In genomic region chr3:190811775-190812480, GRCh38 we compare ENCODE assay signal across 8 cellular contexts. TPM values are rescaled to one million over a fixed set of nuclear protein-coding genes. Genes with fewer than 3 reads are reported as not detected.
A peak's percentile ranks its signal among the peaks of the same experiment; 100 is the strongest.
DNase-seq lines count a peak whose midpoint lies in the region; ATAC-seq and TF ChIP-seq lines count a peak whose summit lies in the region.

No MANE protein-coding gene starts in this region.

- H3K27me3 ChIP-seq in fibroblast of lung (ENCODE audit: control insufficient read depth, insufficient read depth, low read length), result no peaks in the 10 kb centered on the region
- no peaks in the 10 kb centered on the region for H3K27me3 ChIP-seq in parathyroid adenoma (ENCODE audit: control insufficient read depth, insufficient read depth, low read length)
- H3K27me3 ChIP-seq in tibial artery, result no peaks in the 10 kb centered on the region
- no peaks in the 10 kb centered on the region for H3K27me3 ChIP-seq in suprapubic skin

- no peaks in the 10 kb centered on the region for H3K79me2 ChIP-seq in fibroblast of lung (ENCODE audit: control insufficient read depth, insufficient read depth, low read length)
- no peaks in the 10 kb centered on the region for H3K79me2 ChIP-seq in parathyroid adenoma

- in situ Hi-C loops in G401 (cut with HindIII; ENCODE audit: low sequenced_read_pairs), result no loop called here
- in situ Hi-C loops in KBM-7 (cut with MboI; ENCODE audit: low pct_unique_long_range_greater_than_20kb, low sequenced_read_pairs), result no loop called here

- TF ChIP-seq EP300 in suprapubic skin (IDR thresholded peaks at IDR 0.05), result no peak

- peak overlapping the region; percentile 4 to 78 (median 32) for H3K4me3 ChIP-seq in fibroblast of lung (replicated peaks in 1 of 4; ENCODE audit: control extremely low read depth in 1 of 4, insufficient read depth in 1 of 4, low read depth in 3 of 4, low read length in 4 of 4)
- no peak overlapping the region for H3K4me3 ChIP-seq in parathyroid adenoma (ENCODE audit: low read depth, low read length)
- H3K4me3 ChIP-seq in tibial artery, result no peak overlapping the region
- no peak overlapping the region for H3K4me3 ChIP-seq in suprapubic skin

- no peaks in the 10 kb centered on the region for H4K20me1 ChIP-seq in fibroblast of lung (ENCODE audit: control insufficient read depth, extremely low read depth, insufficient read depth, low read length)

- H2AFZ ChIP-seq in fibroblast of lung (ENCODE audit: low read length) (peak overlapping the region; percentile 66), parathyroid adenoma (no peak overlapping the region)

- no peak overlapping the region for H3K27ac ChIP-seq in fibroblast of lung (ENCODE audit: insufficient read depth, low read length)
- H3K27ac ChIP-seq in parathyroid adenoma, result no peak overlapping the region
- no peak overlapping the region for H3K27ac ChIP-seq in tibial artery
- no peak overlapping the region for H3K27ac ChIP-seq in suprapubic skin

- no peak for TF ChIP-seq POLR2A in suprapubic skin (IDR thresholded peaks at IDR 0.05)

- DNase-seq in G401 (ENCODE audit: low spot score), result peak; percentile 60
- peak; percentile 64 for DNase-seq in KBM-7
- DNase-seq in SHP77 treated with DMSO at 0.1 percent for 48 hours (lab: John Stamatoyannopoulos, UW), result peak; percentile 16
- DNase-seq in fibroblast of lung (ENCODE audit: low read depth in 2 of 2), result peak; percentile 44 to 81
- DNase-seq in tibial artery, result no peak
- no peak for DNase-seq in suprapubic skin (ENCODE audit: low spot score in 2 of 2)

- no peak overlapping the region for H3K9ac ChIP-seq in fibroblast of lung (ENCODE audit: insufficient read depth, low read length)
- H3K9ac ChIP-seq in parathyroid adenoma, result no peak overlapping the region

- WGBS in suprapubic skin, result 39% methylated on average over 14 of the region's 14 CpGs

- H3K4me2 ChIP-seq in fibroblast of lung (ENCODE audit: extremely low read depth, insufficient read depth, low read length) (peak overlapping the region; percentile 26), parathyroid adenoma (ENCODE audit: low read length) (no peak overlapping the region)

- TF ChIP-seq CTCF in fibroblast of lung (conservative IDR thresholded peaks at IDR 0.05 in 1 of 2, IDR thresholded peaks at IDR 0.05 in 1 of 2; ENCODE audit: low read depth in 1 of 2, low read length in 2 of 2), result peak; percentile 73 to 76
- TF ChIP-seq CTCF in parathyroid adenoma (IDR thresholded peaks at IDR 0.05), result peak; percentile 48
- peak in 1 of 2 experiments; percentile 23 for TF ChIP-seq CTCF in tibial artery (IDR thresholded peaks at IDR 0.05)
- peak in 1 of 2 donors; percentile 37 for TF ChIP-seq CTCF in suprapubic skin (IDR thresholded peaks at IDR 0.05)

- H3K36me3 ChIP-seq in fibroblast of lung (ENCODE audit: control insufficient read depth, insufficient read depth, low read length), result no peaks in the 10 kb centered on the region
- H3K36me3 ChIP-seq in parathyroid adenoma (ENCODE audit: control insufficient read depth, insufficient read depth, low read length), result no peaks in the 10 kb centered on the region
- no peaks in the 10 kb centered on the region for H3K36me3 ChIP-seq in tibial artery
- H3K36me3 ChIP-seq in suprapubic skin, result no peaks in the 10 kb centered on the region

- intact Hi-C loops in tibial artery (cut with DNase I; ENCODE audit: low total_unique reads), result no loop called here

- no peaks in the 10 kb centered on the region for H3K9me3 ChIP-seq in fibroblast of lung (ENCODE audit: control insufficient read depth, insufficient read depth, low read depth, low read length)
- no peaks in the 10 kb centered on the region for H3K9me3 ChIP-seq in parathyroid adenoma (ENCODE audit: control insufficient read depth, low read length)
- H3K9me3 ChIP-seq in tibial artery, result no peaks in the 10 kb centered on the region
- no peaks in the 10 kb centered on the region for H3K9me3 ChIP-seq in suprapubic skin

- peak; percentile 86 for ATAC-seq in GM21515 (IDR thresholded peaks at IDR 0.05; ENCODE audit: unreplicated experiment)

- H3K4me1 ChIP-seq in fibroblast of lung (ENCODE audit: control insufficient read depth, extremely low read depth, insufficient read depth, low read length), result no peaks in the 10 kb centered on the region
- no peaks in the 10 kb centered on the region for H3K4me1 ChIP-seq in parathyroid adenoma
- no peaks in the 10 kb centered on the region for H3K4me1 ChIP-seq in tibial artery
- H3K4me1 ChIP-seq in suprapubic skin, result no peaks in the 10 kb centered on the region

RNA-seq across cellular contexts. Expression of gene GMNC, which starts 50.6 kb away (rescaled TPM):
- total RNA-seq in G401 (2014; rRNA removed; shearing (Covaris generic)), result 0.03 and 0.55 TPM in 2 replicates
- total RNA-seq in fibroblast of lung, result under 0.01 and 0.50 TPM in 2 replicates
- polyA plus RNA-seq in fibroblast of lung, result 0.17 and 1.5 TPM in 2 replicates
- 0.05 and 0.65 TPM in 2 replicates for polyA plus RNA-seq in fibroblast of lung (2012)
- polyA minus RNA-seq in fibroblast of lung (ENCODE audit: low replicate concordance), result not detected in 2 replicates
- under 1 TPM in 1 of 4 donors, not detected in 3; 0.13 TPM for total RNA-seq in suprapubic skin

Comparison
In these comparisons a context has a peak if more than half of its experiments do, and no peak if none do; other contexts are left out.
1. DNase-seq: peak in G401 (single experiment), KBM-7 (single experiment), SHP77 treated with DMSO at 0.1 percent for 48 hours (single experiment) and fibroblast of lung (2 of 2); none in tibial artery (0 of 2) and suprapubic skin (0 of 2).
2. H3K4me3 ChIP-seq: peak in fibroblast of lung (4 of 4); none in parathyroid adenoma (single experiment), tibial artery (0 of 2) and suprapubic skin (single experiment).